8 cellular contexts compared by ENCODE assay signal in the genomic region with DNA sequence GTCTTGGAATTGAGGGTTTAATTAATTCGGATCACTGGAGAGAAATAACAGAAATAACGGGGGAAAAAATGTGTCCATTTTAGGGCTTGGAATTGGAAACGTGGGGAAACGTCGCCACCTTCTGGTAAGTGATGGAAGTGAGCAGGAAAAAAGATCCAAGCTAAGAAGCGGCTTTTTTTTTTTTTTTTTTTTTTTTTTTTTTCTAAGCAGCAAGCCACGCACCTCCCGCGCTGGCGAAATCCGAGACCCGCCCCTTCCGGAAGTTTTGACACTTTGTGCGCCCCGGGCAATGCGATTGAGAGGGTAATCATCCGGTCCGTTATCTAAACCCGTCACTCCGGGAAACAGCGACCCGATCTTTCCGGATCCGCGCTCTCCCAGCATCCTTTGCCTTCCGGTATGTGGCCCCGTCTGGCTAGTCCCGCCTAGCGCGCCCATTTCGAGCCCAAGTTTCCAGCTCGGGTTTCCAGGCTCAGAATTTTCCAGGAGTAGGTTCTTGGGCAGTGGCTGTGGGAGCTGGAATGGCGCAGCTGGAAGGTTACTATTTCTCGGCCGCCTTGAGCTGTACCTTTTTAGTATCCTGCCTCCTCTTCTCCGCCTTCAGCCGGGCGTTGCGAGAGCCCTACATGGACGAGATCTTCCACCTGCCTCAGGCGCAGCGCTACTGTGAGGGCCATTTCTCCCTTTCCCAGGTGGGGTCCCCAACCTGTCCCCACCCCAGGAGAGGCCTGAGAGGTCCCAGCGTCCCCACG. TPM values are rescaled to one million over a fixed set of nuclear protein-coding genes. Genes with fewer than 3 reads are reported as not detected.
DNase-seq lines count a peak whose midpoint lies in the region; ATAC-seq, FAIRE-seq and TF ChIP-seq lines count a peak whose summit lies in the region.

A gene with protein sequence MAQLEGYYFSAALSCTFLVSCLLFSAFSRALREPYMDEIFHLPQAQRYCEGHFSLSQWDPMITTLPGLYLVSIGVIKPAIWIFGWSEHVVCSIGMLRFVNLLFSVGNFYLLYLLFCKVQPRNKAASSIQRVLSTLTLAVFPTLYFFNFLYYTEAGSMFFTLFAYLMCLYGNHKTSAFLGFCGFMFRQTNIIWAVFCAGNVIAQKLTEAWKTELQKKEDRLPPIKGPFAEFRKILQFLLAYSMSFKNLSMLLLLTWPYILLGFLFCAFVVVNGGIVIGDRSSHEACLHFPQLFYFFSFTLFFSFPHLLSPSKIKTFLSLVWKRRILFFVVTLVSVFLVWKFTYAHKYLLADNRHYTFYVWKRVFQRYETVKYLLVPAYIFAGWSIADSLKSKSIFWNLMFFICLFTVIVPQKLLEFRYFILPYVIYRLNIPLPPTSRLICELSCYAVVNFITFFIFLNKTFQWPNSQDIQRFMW (plus strand): TSS at position 418 of the 752 bp plus-strand sequence. CDS start 104 bp downstream, at position 522.

- H2AFZ ChIP-seq in Loucy (ENCODE audit: low read length), result peak within 1 kb of the TSS; percentile 100

- H3K4me1 Mint-ChIP-seq in natural killer cell treated with Interleukin-12 subunit alpha and Interleukin-12 subunit beta and Interleukin-15 and Interleukin-18, amount 100 ng/mL, for 72 hours (ENCODE audit: low read depth in 2 of 2), result peaks cover 10 to 11% of the 10 kb centered on the region in 2 donors

- no peaks in the 10 kb centered on the region for H3K36me3 Mint-ChIP-seq in natural killer cell treated with Interleukin-12 subunit alpha and Interleukin-12 subunit beta and Interleukin-15 and Interleukin-18, amount 100 ng/mL, for 72 hours

- peak; percentile 69 for TF ChIP-seq CTCF in Loucy (conservative IDR thresholded peaks at IDR 0.05; ENCODE audit: low read length)
- peak; percentile 62 for TF ChIP-seq CTCF in fibroblast of pulmonary artery (IDR thresholded peaks at IDR 0.05; ENCODE audit: low read length, missing control alignments)

- no peak for TF ChIP-seq POLR2A in H54 (IDR thresholded peaks at IDR 0.05; ENCODE audit: low read depth, low read length)
- TF ChIP-seq POLR2A in Raji (IDR thresholded peaks at IDR 0.05; ENCODE audit: insufficient read depth, low read depth, low read length), result peak; percentile 77

- peaks cover 0 to 2% of the 10 kb centered on the region in 2 donors for H3K27me3 Mint-ChIP-seq in natural killer cell treated with Interleukin-12 subunit alpha and Interleukin-12 subunit beta and Interleukin-15 and Interleukin-18, amount 100 ng/mL, for 72 hours

- peak within 1 kb of the TSS; percentile 79 for H3K4me3 Mint-ChIP-seq in natural killer cell treated with Interleukin-12 subunit alpha and Interleukin-12 subunit beta and Interleukin-15 and Interleukin-18, amount 100 ng/mL, for 72 hours

- H3K36me3 ChIP-seq in ES-I3 (ENCODE audit: insufficient read depth, low read length), result no peaks in the 10 kb centered on the region
- no peaks in the 10 kb centered on the region for H3K36me3 ChIP-seq in Loucy (ENCODE audit: insufficient read depth, low read length)

- no peaks in the 10 kb centered on the region for H3K4me1 ChIP-seq in ES-I3 (ENCODE audit: insufficient read depth, low read length)
- H3K4me1 ChIP-seq in Loucy (ENCODE audit: insufficient read depth, low read length, poor library complexity, severe bottlenecking), result peaks cover 27% of the 10 kb centered on the region

- no peaks in the 10 kb centered on the region for H3K9me3 ChIP-seq in ES-I3 (ENCODE audit: control insufficient read depth, insufficient read depth, low read length)
- no peaks in the 10 kb centered on the region for H3K9me3 ChIP-seq in Loucy (ENCODE audit: insufficient read depth, low read depth, low read length)

- peak within 1 kb of the TSS; percentile 92 for H3K4me3 ChIP-seq in Loucy (ENCODE audit: low read length, poor library complexity, severe bottlenecking)
- peak within 1 kb of the TSS; percentile 66 for H3K4me3 ChIP-seq in fibroblast of pulmonary artery (replicated peaks; ENCODE audit: low read depth, low read length)

- H3K79me2 ChIP-seq in Loucy (ENCODE audit: insufficient read depth, low read length), result peaks cover 28% of the 10 kb centered on the region

- peak; percentile 100 for ATAC-seq in natural killer cell treated with Interleukin-12 subunit alpha and Interleukin-12 subunit beta and Interleukin-15 and Interleukin-18, amount 100 ng/mL, for 72 hours
- peak; percentile 100 for ATAC-seq in stimulated activated naive CD8-positive, alpha-beta T cell treated with anti-CD3 and anti-CD28 coated beads, Interleukin-15, Interleukin-2, amounts not matched to agents 100 U/mL and 50 U/mL, for 24 hours

- H3K9ac ChIP-seq in ES-I3 (ENCODE audit: low read depth, low read length) (peak within 1 kb of the TSS; percentile 77), Loucy (ENCODE audit: low read depth, low read length, poor library complexity, severe bottlenecking) (peak within 1 kb of the TSS; percentile 94)

- no peaks in the 10 kb centered on the region for H3K9me3 Mint-ChIP-seq in natural killer cell treated with Interleukin-12 subunit alpha and Interleukin-12 subunit beta and Interleukin-15 and Interleukin-18, amount 100 ng/mL, for 72 hours

- no peaks in the 10 kb centered on the region for H4K20me1 ChIP-seq in Loucy (ENCODE audit: insufficient read depth, low read length, poor library complexity, severe bottlenecking)

- peak; percentile 97 for FAIRE-seq in H54 (lab: Jason Lieb, UNC)

- H3K9me2 ChIP-seq in Loucy (replicated peaks; ENCODE audit: low read depth, low read length), result no peaks in the 10 kb centered on the region

- peak within 1 kb of the TSS; percentile 88 for H3K4me2 ChIP-seq in Loucy (ENCODE audit: low read depth, low read length, poor library complexity, severe bottlenecking)

- H3K27me3 ChIP-seq in Loucy (ENCODE audit: insufficient read depth, low read length, poor library complexity, severe bottlenecking), result no peaks in the 10 kb centered on the region

- DNase-seq in H54 (ENCODE audit: insufficient read length, low spot score) (peak; percentile 31), fibroblast of pulmonary artery (ENCODE audit: low read depth) (peak; percentile 98)
- peak; percentile 96 for DNase-seq in activated T-helper 9 cell treated with anti-CD3 and anti-CD28 coated beads, Interleukin-2, amount 50 U/mL, for 16 hours (ENCODE audit: low read depth)
- DNase-seq in natural killer cell treated with Interleukin-12 subunit alpha and Interleukin-12 subunit beta and Interleukin-15 and Interleukin-18, amount 100 ng/mL, for 72 hours (ENCODE audit: low spot score), result peak; percentile 98
- DNase-seq in stimulated activated naive CD8-positive, alpha-beta T cell treated with anti-CD3 and anti-CD28 coated beads, Interleukin-15, Interleukin-2, amounts not matched to agents 100 U/mL and 50 U/mL, for 24 hours, result peak; percentile 93

- peak within 1 kb of the TSS; percentile 79 to 98 for H3K27ac Mint-ChIP-seq in natural killer cell treated with Interleukin-12 subunit alpha and Interleukin-12 subunit beta and Interleukin-15 and Interleukin-18, amount 100 ng/mL, for 72 hours

- H3F3A ChIP-seq in Loucy (ENCODE audit: low read depth), result no peaks in the 10 kb centered on the region

RNA-seq across cellular contexts. Expression of the gene that starts here (rescaled TPM):
- total RNA-seq in natural killer cell treated with Interleukin-12 subunit alpha and Interleukin-12 subunit beta and Interleukin-15 and Interleukin-18, amount 100 ng/mL, for 72 hours, result 10 to 100 TPM; 15.2 to 17.2 TPM

Comparison
In these comparisons a context has a peak if more than half of its experiments do, and no peak if none do; other contexts are left out.
1. Peak in every context shown above with its lines: DNase-seq, ATAC-seq and H3K4me3 ChIP-seq.
2. DNase-seq: peak in every context shown above with its lines; median percentile 98 in fibroblast of pulmonary artery; 98 in natural killer cell treated with Interleukin-12 subunit alpha and Interleukin-12 subunit beta and Interleukin-15 and Interleukin-18, amount 100 ng/mL, for 72 hours; 96 in activated T-helper 9 cell treated with anti-CD3 and anti-CD28 coated beads, Interleukin-2, amount 50 U/mL, for 16 hours; 93 in stimulated activated naive CD8-positive, alpha-beta T cell treated with anti-CD3 and anti-CD28 coated beads, Interleukin-15, Interleukin-2, amounts not matched to agents 100 U/mL and 50 U/mL, for 24 hours; 31 in H54.